Comparison of ENCODE assay signal across 8 cellular contexts in genomic region chr17:1492249-1493206, GRCh38. TPM values are rescaled to one million over a fixed set of nuclear protein-coding genes. Genes with fewer than 3 reads are reported as not detected.
DNase-seq lines count a peak whose midpoint lies in the region; ATAC-seq and TF ChIP-seq lines count a peak whose summit lies in the region.

Gene MYO1C, minus strand, starts transcription at chr17:1492686. Its CDS starts 199 bp downstream, at chr17:1492487.

- DNase-seq in T-helper 17 cell (no peak), foreskin fibroblast (no peak), osteoblast (ENCODE audit: insufficient read length, low spot score, missing footprints) (peak; percentile 85), NCI-H187 treated with DMSO at 0.1 percent for 48 hours (lab: John Stamatoyannopoulos, UW) (no peak), NCI-H524 treated with DMSO at 0.1 percent for 48 hours (lab: John Stamatoyannopoulos, UW) (no peak)
- DNase-seq in activated CD4-positive, alpha-beta T cell treated with anti-CD3 and anti-CD28 coated beads for 4 hours = no peak

- ATAC-seq in T-helper 17 cell = no peak
- no peak for ATAC-seq in GM21447 (IDR thresholded peaks at IDR 0.05; ENCODE audit: unreplicated experiment)

- TF ChIP-seq CTCF in DOHH2 (IDR thresholded peaks at IDR 0.05; ENCODE audit: low read depth, low read length, poor library complexity, severe bottlenecking) (no peak), foreskin fibroblast (IDR thresholded peaks at IDR 0.05; ENCODE audit: low read depth, low read length) (no peak), osteoblast (IDR thresholded peaks at IDR 0.05; ENCODE audit: extremely low read depth, low read depth, low read length) (no peak)

- H3K4me1 Mint-ChIP-seq in T-helper 17 cell = peaks cover 16% of the 10 kb centered on the region

- H3K79me2 ChIP-seq in DOHH2 (ENCODE audit: control insufficient read depth, low read length) (no peaks in the 10 kb centered on the region), osteoblast (ENCODE audit: insufficient read depth, low read length) (peaks cover 27% of the 10 kb centered on the region)

- H3K36me3 ChIP-seq in DOHH2 (ENCODE audit: control insufficient read depth, low read length) (no peaks in the 10 kb centered on the region), osteoblast (ENCODE audit: insufficient read depth, low read length) (no peaks in the 10 kb centered on the region)

- H3K27ac Mint-ChIP-seq in T-helper 17 cell = peak within 1 kb of the TSS; percentile 81

- no peaks in the 10 kb centered on the region for H3K9me2 ChIP-seq in DOHH2 (replicated peaks; ENCODE audit: control insufficient read depth, low read length)

- no peak within 1 kb of the TSS for H3K27ac ChIP-seq in DOHH2 (ENCODE audit: low read depth, low read length)
- H3K27ac ChIP-seq in osteoblast (ENCODE audit: low read depth, low read length) = peak within 1 kb of the TSS; percentile 17

- H3K4me1 ChIP-seq in DOHH2 (ENCODE audit: control insufficient read depth, low read length) (peaks cover 46% of the 10 kb centered on the region), osteoblast (ENCODE audit: insufficient read depth, low read length) (peaks cover 24% of the 10 kb centered on the region)

- no peaks in the 10 kb centered on the region for H3K27me3 Mint-ChIP-seq in T-helper 17 cell

- H3K4me2 ChIP-seq in DOHH2 (ENCODE audit: low read length) (peak within 1 kb of the TSS; percentile 85), osteoblast (ENCODE audit: insufficient read depth, low read length) (peak within 1 kb of the TSS; percentile 80)

- no peaks in the 10 kb centered on the region for H4K20me1 ChIP-seq in DOHH2 (ENCODE audit: control insufficient read depth, insufficient read depth, low read depth, low read length)
- no peaks in the 10 kb centered on the region for H4K20me1 ChIP-seq in osteoblast (ENCODE audit: insufficient read depth, low read length)

- H3F3A ChIP-seq in DOHH2 (ENCODE audit: control insufficient read depth, insufficient read depth) = peaks cover 7% of the 10 kb centered on the region; the same call in 1 of the 2 replicates

- peaks cover 12% of the 10 kb centered on the region for H3K27me3 ChIP-seq in DOHH2 (ENCODE audit: control insufficient read depth, low read length)
- H3K27me3 ChIP-seq in osteoblast (ENCODE audit: insufficient read depth, low read length) = no peaks in the 10 kb centered on the region

- H3K4me3 ChIP-seq in DOHH2 (ENCODE audit: low read length) = peak within 1 kb of the TSS; percentile 75
- peak within 1 kb of the TSS; percentile 53 to 57 for H3K4me3 ChIP-seq in foreskin fibroblast (ENCODE audit: low read depth in 1 of 2, low read length in 2 of 2)
- H3K4me3 ChIP-seq in osteoblast (ENCODE audit: insufficient read depth, low read length) = peak within 1 kb of the TSS; percentile 72

- H3K36me3 Mint-ChIP-seq in T-helper 17 cell (ENCODE audit: low read depth) = no peaks in the 10 kb centered on the region

- H3K4me3 Mint-ChIP-seq in T-helper 17 cell = peak within 1 kb of the TSS; percentile 93

- peak within 1 kb of the TSS; percentile 47 for H2AFZ ChIP-seq in osteoblast (ENCODE audit: low read length)

- H3K9me3 ChIP-seq in DOHH2 (ENCODE audit: control insufficient read depth, insufficient read depth, low read length) (no peaks in the 10 kb centered on the region), T-helper 17 cell (ENCODE audit: control insufficient read depth, low read length, poor library complexity, severe bottlenecking) (no peaks in the 10 kb centered on the region), osteoblast (ENCODE audit: low read depth, low read length) (no peaks in the 10 kb centered on the region)

RNA-seq across cellular contexts. Expression of gene MYO1C, which starts in this region (rescaled TPM):
- 10 to 100 TPM; 29.5 to 43.1 TPM for total RNA-seq in T-helper 17 cell
- 204 and 250 TPM in 2 replicates for total RNA-seq in osteoblast
